In the genomic region with DNA sequence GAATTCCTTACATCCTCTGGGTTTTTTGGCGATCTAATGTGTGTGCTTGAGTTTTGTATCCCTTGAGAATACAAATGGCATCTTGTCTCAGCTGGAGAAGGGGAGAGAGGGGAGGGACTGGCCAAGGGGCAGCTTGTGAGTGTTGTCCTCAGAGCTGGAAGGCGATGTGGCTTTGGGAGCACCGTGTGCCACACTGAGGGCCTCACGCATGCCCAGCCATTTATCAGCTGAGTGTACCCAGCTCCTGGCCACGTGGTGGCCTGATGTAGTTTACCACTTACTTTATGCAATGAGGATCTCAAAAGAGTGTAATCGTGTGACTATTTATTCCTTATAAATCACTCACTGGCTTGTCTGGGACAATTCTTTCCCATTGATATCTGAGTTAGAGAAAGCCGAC, we compare ENCODE assay signal across 30 cellular contexts.
"Had no signal": no experiment of that assay in that cellular context is flagged by ENCODE, and none has a peak within 500 bp of the region (broad histone marks: within the 10 kb centered on the region; RNA-seq: fewer than 3 reads in every experiment).

No MANE protein-coding gene starts in this region.

- H3K4me3 ChIP-seq: adrenal gland, body of pancreas, colonic mucosa, dorsolateral prefrontal cortex, gastroesophageal sphincter, lower lobe of right lung, pancreas, prostate gland, tibial nerve had no signal

- H3K27me3 Mint-ChIP-seq: activated CD4-positive, alpha-beta memory T cell treated with anti-CD3 and anti-CD28 coated beads for 36 hours; activated CD4-positive, alpha-beta T cell treated with anti-CD3 and anti-CD28 coated beads, Interleukin-2, amount 10 ng/mL, durations not matched to agents 24 days and 14 days; activated naive CD8-positive, alpha-beta T cell treated with anti-CD3 and anti-CD28 coated beads for 36 hours had no signal

- H3K4me1 Mint-ChIP-seq: activated CD4-positive, alpha-beta T cell treated with anti-CD3 and anti-CD28 coated beads, Interleukin-2, amount 10 ng/mL, durations not matched to agents 24 days and 14 days; activated naive CD8-positive, alpha-beta T cell treated with anti-CD3 and anti-CD28 coated beads for 36 hours; natural killer cell had no signal

- H3K36me3 ChIP-seq: adrenal gland, colonic mucosa, gastroesophageal sphincter, lower lobe of right lung, pancreas, prostate gland, tibial nerve, WERI-Rb-1 had no signal

- H3K27me3 ChIP-seq: adrenal gland, body of pancreas, colonic mucosa, gastroesophageal sphincter, pancreas, tibial nerve had no signal

- H3K9me3 ChIP-seq: adrenal gland, body of pancreas, colonic mucosa, gastroesophageal sphincter, lower lobe of right lung, pancreas, prostate gland, tibial nerve had no signal

- H3K27ac Mint-ChIP-seq: activated CD4-positive, alpha-beta memory T cell treated with anti-CD3 and anti-CD28 coated beads for 36 hours; activated CD4-positive, alpha-beta T cell treated with anti-CD3 and anti-CD28 coated beads, Interleukin-2, amount 10 ng/mL, durations not matched to agents 24 days and 14 days; activated naive CD4-positive, alpha-beta T cell treated with anti-CD3 and anti-CD28 coated beads for 36 hours; activated naive CD8-positive, alpha-beta T cell treated with anti-CD3 and anti-CD28 coated beads for 36 hours; activated T-helper 1 cell treated with anti-CD3 and anti-CD28 coated beads, Interleukin-12 subunit alpha, Interleukin-12 subunit beta, Interleukin-2, Interleukin-4 antibody, amounts not matched to agents 30 ng/mL and 10 ng/mL and 1 ng/mL, durations not matched to agents 14 hours and 24 hours and 36 hours; effector memory CD8-positive, alpha-beta T cell; natural killer cell; T-helper 1 cell treated with Interleukin-12 subunit alpha and Interleukin-12 subunit beta and Interleukin-4 antibody, amounts not matched to agents 30 μg/mL and 1 μg/mL, for 36 hours had no signal

- H3K4me1 ChIP-seq: adrenal gland, body of pancreas, colonic mucosa, gastroesophageal sphincter, lower lobe of right lung, pancreas, prostate gland had no signal

- ATAC-seq: body of pancreas; effector memory CD8-positive, alpha-beta T cell; gastroesophageal sphincter; lower lobe of right lung; natural killer cell had no signal

- H3K4me3 Mint-ChIP-seq: activated CD4-positive, alpha-beta memory T cell treated with anti-CD3 and anti-CD28 coated beads for 36 hours; activated CD4-positive, alpha-beta T cell treated with anti-CD3 and anti-CD28 coated beads, Interleukin-2, amount 10 ng/mL, durations not matched to agents 24 days and 14 days; activated naive CD4-positive, alpha-beta T cell treated with anti-CD3 and anti-CD28 coated beads for 36 hours; activated naive CD8-positive, alpha-beta T cell treated with anti-CD3 and anti-CD28 coated beads for 36 hours; activated T-helper 1 cell treated with anti-CD3 and anti-CD28 coated beads, Interleukin-12 subunit alpha, Interleukin-12 subunit beta, Interleukin-2, Interleukin-4 antibody, amounts not matched to agents 30 ng/mL and 10 ng/mL and 1 ng/mL, durations not matched to agents 14 hours and 24 hours and 36 hours; effector memory CD8-positive, alpha-beta T cell; natural killer cell; T-helper 1 cell treated with Interleukin-12 subunit alpha and Interleukin-12 subunit beta and Interleukin-4 antibody, amounts not matched to agents 30 μg/mL and 1 μg/mL, for 36 hours had no signal

- H3K9me3 Mint-ChIP-seq: activated CD4-positive, alpha-beta memory T cell treated with anti-CD3 and anti-CD28 coated beads for 36 hours; activated CD4-positive, alpha-beta T cell treated with anti-CD3 and anti-CD28 coated beads, Interleukin-2, amount 10 ng/mL, durations not matched to agents 24 days and 14 days; activated naive CD4-positive, alpha-beta T cell treated with anti-CD3 and anti-CD28 coated beads for 36 hours; activated naive CD8-positive, alpha-beta T cell treated with anti-CD3 and anti-CD28 coated beads for 36 hours; activated T-helper 1 cell treated with anti-CD3 and anti-CD28 coated beads, Interleukin-12 subunit alpha, Interleukin-12 subunit beta, Interleukin-2, Interleukin-4 antibody, amounts not matched to agents 30 ng/mL and 10 ng/mL and 1 ng/mL, durations not matched to agents 14 hours and 24 hours and 36 hours; effector memory CD8-positive, alpha-beta T cell; natural killer cell; T-helper 1 cell treated with Interleukin-12 subunit alpha and Interleukin-12 subunit beta and Interleukin-4 antibody, amounts not matched to agents 30 μg/mL and 1 μg/mL, for 36 hours had no signal

- H3K27ac ChIP-seq: adrenal gland, body of pancreas, colonic mucosa, dorsolateral prefrontal cortex, gastroesophageal sphincter, lower lobe of right lung, pancreas, prostate gland, tibial nerve, WERI-Rb-1 had no signal

- DNase-seq: activated CD4-positive, alpha-beta memory T cell treated with anti-CD3 and anti-CD28 coated beads for 36 hours; activated CD4-positive, alpha-beta T cell treated with anti-CD3 and anti-CD28 coated beads, Interleukin-2, amount 10 ng/mL, durations not matched to agents 24 days and 14 days; activated CD4-positive, CD25-positive, alpha-beta regulatory T cell treated with anti-CD3 and anti-CD28 coated beads, Interleukin-2, amount 50 U/mL, for 72 hours; activated CD8-positive, alpha-beta memory T cell treated with anti-CD3 and anti-CD28 coated beads, Interleukin-2, amount 50 U/mL, for 4 hours; activated effector memory CD4-positive, alpha-beta T cell treated with anti-CD3 and anti-CD28 coated beads, Interleukin-2, amount 50 U/mL, for 16 hours; activated naive CD4-positive, alpha-beta T cell treated with anti-CD3 and anti-CD28 coated beads for 36 hours; activated naive CD8-positive, alpha-beta T cell treated with anti-CD3 and anti-CD28 coated beads for 36 hours; activated T-cell treated with anti-CD3 and anti-CD28 coated beads, Interleukin-2, amount 50 U/mL, for 1 hour; adrenal gland; aorta; body of pancreas; cerebellar nuclear complex; colonic mucosa; dorsolateral prefrontal cortex; effector memory CD8-positive, alpha-beta T cell; erythroblast; lower lobe of right lung; mesenchymal stem cell; natural killer cell; pancreas; stimulated activated CD4-positive, alpha-beta T cell treated with anti-CD3 and anti-CD28 coated beads, Interleukin-15, amount 100 ng/mL, for 24 hours; stimulated activated CD4-positive, alpha-beta T cell treated with anti-CD3 and anti-CD28 coated beads, Interleukin-2, amount 100 ng/mL, for 24 hours; stimulated activated naive CD4-positive, alpha-beta T cell treated with Interleukin-2 at 50 U/mL for 16 hours; T-helper 9 cell; WERI-Rb-1 had no signal

- H3K36me3 Mint-ChIP-seq: activated CD4-positive, alpha-beta memory T cell treated with anti-CD3 and anti-CD28 coated beads for 36 hours; activated naive CD8-positive, alpha-beta T cell treated with anti-CD3 and anti-CD28 coated beads for 36 hours; natural killer cell had no signal
